15 cellular contexts compared by ENCODE assay signal in the genomic region with DNA sequence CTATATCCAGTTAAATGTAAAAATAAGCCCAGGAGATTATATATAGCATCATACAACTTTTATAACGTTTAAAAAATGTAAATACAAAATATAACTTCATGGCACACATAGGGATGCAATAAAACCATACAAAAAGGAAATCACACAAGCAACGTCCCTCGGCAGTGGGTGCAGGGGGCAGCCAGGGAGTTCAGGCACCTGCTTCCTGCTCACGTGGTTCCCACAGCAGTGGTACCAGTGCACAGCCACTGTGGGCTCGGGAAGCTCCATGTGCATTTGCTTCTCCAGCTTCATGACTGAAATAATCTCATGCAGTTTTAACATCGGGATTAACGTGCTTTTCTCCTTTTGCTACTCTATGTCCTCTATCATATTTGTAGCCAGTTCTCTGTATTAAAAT.
"Had no signal": no experiment of that assay in that cellular context is flagged by ENCODE, and none has a peak within 500 bp of the region (broad histone marks: within the 10 kb centered on the region; RNA-seq: fewer than 3 reads in every experiment).

No MANE protein-coding gene starts in this region.

- H3K27ac ChIP-seq: foreskin keratinocyte, hepatocyte, stomach, thoracic aorta had no signal

- H2AFZ ChIP-seq: hepatocyte had no signal

- ATAC-seq: foreskin keratinocyte; left lobe of liver; naive thymus-derived CD8-positive, alpha-beta T cell; sciatic nerve had no signal

- DNase-seq: erythroblast; foreskin keratinocyte; head of caudate nucleus; kidney glomerular epithelial cell; mammary epithelial cell; naive thymus-derived CD8-positive, alpha-beta T cell; posterior cingulate gyrus; stimulated activated naive CD4-positive, alpha-beta T cell; stomach; substantia nigra; trophoblast cell had no signal

- H3K4me3 ChIP-seq: hepatocyte, stomach, thoracic aorta had no signal

- H3K27me3 ChIP-seq: foreskin keratinocyte, hepatocyte, stomach had no signal

- H3K4me2 ChIP-seq: hepatocyte had no signal

- H3K36me3 ChIP-seq: stomach, thoracic aorta had no signal

- H3K4me1 ChIP-seq: foreskin keratinocyte, stomach had no signal

- H3K9me3 ChIP-seq: stomach, thoracic aorta had no signal

- H3K79me2 ChIP-seq: hepatocyte had no signal
